Comparison of ENCODE assay signal across 14 cellular contexts in genomic region chr3:70383360-70383831, GRCh38.
DNase-seq lines count a peak whose midpoint lies in the region; ATAC-seq and TF ChIP-seq lines count a peak whose summit lies in the region.
"Had no signal": no experiment of that assay in that cellular context is flagged by ENCODE, and none has a peak within 500 bp of the region (broad histone marks: within the 10 kb centered on the region; RNA-seq: fewer than 3 reads in every experiment).

No MANE protein-coding gene starts in this region.

- no peaks in the 10 kb centered on the region for H3K36me3 ChIP-seq in left lung

- H3K36me3 Mint-ChIP-seq in natural killer cell treated with Interleukin-12 subunit alpha and Interleukin-12 subunit beta and Interleukin-15 and Interleukin-18, amount 100 ng/mL, for 72 hours = no peaks in the 10 kb centered on the region

- H3K27ac ChIP-seq in epithelial cell of prostate = no peak overlapping the region
- no peak overlapping the region for H3K27ac ChIP-seq in left lung

- no peak for TF ChIP-seq CTCF in left lung (IDR thresholded peaks at IDR 0.05)

- H3K4me1 ChIP-seq in left lung = no peaks in the 10 kb centered on the region

- no peaks in the 10 kb centered on the region for H3K27me3 ChIP-seq in left lung

- no peaks in the 10 kb centered on the region for H3K4me1 Mint-ChIP-seq in natural killer cell treated with Interleukin-12 subunit alpha and Interleukin-12 subunit beta and Interleukin-15 and Interleukin-18, amount 100 ng/mL, for 72 hours (ENCODE audit: low read depth in 2 of 2)

- intact Hi-C loops in left lung (cut with DNase I) = no loop called here

- no peaks in the 10 kb centered on the region for H3K27me3 Mint-ChIP-seq in natural killer cell treated with Interleukin-12 subunit alpha and Interleukin-12 subunit beta and Interleukin-15 and Interleukin-18, amount 100 ng/mL, for 72 hours

- peaks cover 5% of the 10 kb centered on the region for H3K9me3 Mint-ChIP-seq in natural killer cell treated with Interleukin-12 subunit alpha and Interleukin-12 subunit beta and Interleukin-15 and Interleukin-18, amount 100 ng/mL, for 72 hours
- H3K9me3 Mint-ChIP-seq: T-helper 2 cell treated with Interferon-gamma antibody and Interleukin-4, amounts not matched to agents 5 μg/mL and 100 μg/mL, for 36 hours had no signal

- no peak overlapping the region for H3K27ac Mint-ChIP-seq in natural killer cell treated with Interleukin-12 subunit alpha and Interleukin-12 subunit beta and Interleukin-15 and Interleukin-18, amount 100 ng/mL, for 72 hours
- H3K27ac Mint-ChIP-seq: T-helper 2 cell treated with Interferon-gamma antibody and Interleukin-4, amounts not matched to agents 5 μg/mL and 100 μg/mL, for 36 hours had no signal

- no peaks in the 10 kb centered on the region for H3K9me3 ChIP-seq in left lung

- H3K4me3 Mint-ChIP-seq in natural killer cell treated with Interleukin-12 subunit alpha and Interleukin-12 subunit beta and Interleukin-15 and Interleukin-18, amount 100 ng/mL, for 72 hours = no peak overlapping the region
- H3K4me3 Mint-ChIP-seq: T-helper 2 cell treated with Interferon-gamma antibody and Interleukin-4, amounts not matched to agents 5 μg/mL and 100 μg/mL, for 36 hours had no signal

- peak; percentile 98 for ATAC-seq in GM18868 (IDR thresholded peaks at IDR 0.05; ENCODE audit: unreplicated experiment)
- peak; percentile 95 for ATAC-seq in GM21528 (IDR thresholded peaks at IDR 0.05; ENCODE audit: low FRiP score, unreplicated experiment)
- peak; percentile 91 for ATAC-seq in HG03103 (IDR thresholded peaks at IDR 0.05; ENCODE audit: low read depth, unreplicated experiment)
- ATAC-seq in natural killer cell treated with Interleukin-12 subunit alpha and Interleukin-12 subunit beta and Interleukin-15 and Interleukin-18, amount 100 ng/mL, for 72 hours = no peak
- ATAC-seq in left lung = no peak

- DNase-seq in epithelial cell of prostate (ENCODE audit: low read depth, low spot score) (peak; percentile 22), NCI-H69 (lab: John Stamatoyannopoulos, UW) (no peak), left lung (no peak), hippocampal formation (lab: John Stamatoyannopoulos, UW) (no peak)
- DNase-seq in natural killer cell treated with Interleukin-12 subunit alpha and Interleukin-12 subunit beta and Interleukin-15 and Interleukin-18, amount 100 ng/mL, for 72 hours (ENCODE audit: low spot score) = no peak
- DNase-seq: Karpas-422; midbrain; NCI-H774; small intestine; stimulated activated naive CD4-positive, alpha-beta T cell treated with Interleukin-2 at 50 U/mL for 16 hours had no signal

- H3K4me3 ChIP-seq in left lung = no peak overlapping the region

Comparison
In these comparisons a context has a peak if more than half of its experiments do, and no peak if none do; other contexts are left out.
1. ATAC-seq: peak in GM18868 (single experiment), GM21528 (single experiment) and HG03103 (single experiment); none in natural killer cell treated with Interleukin-12 subunit alpha and Interleukin-12 subunit beta and Interleukin-15 and Interleukin-18, amount 100 ng/mL, for 72 hours (0 of 2) and left lung (single experiment).